Comparison of ENCODE assay signal across 8 cellular contexts in genomic region chr5:151773979-151774378, GRCh38. TPM values are rescaled to one million over a fixed set of nuclear protein-coding genes. Genes with fewer than 3 reads are reported as not detected.
DNase-seq lines count a peak whose midpoint lies in the region; ATAC-seq and TF ChIP-seq lines count a peak whose summit lies in the region.

No MANE protein-coding gene starts in this region.

- peak overlapping the region; percentile 97 for H3K4ac ChIP-seq in trophoblast cell (ENCODE audit: low read depth, low read length)

- H2AK5ac ChIP-seq in trophoblast cell (ENCODE audit: low read length), result no peak overlapping the region

- intact Hi-C loops in PC-9 (cut with micrococcal nuclease; ENCODE audit: unreplicated experiment), result loop anchor here (2.0 to 5.0 kb wide), 4 partner anchors 15 to 697 kb away; partner anchors contain the start of genes GM2A and SLC36A1

- H3K27ac ChIP-seq in PC-9 (no peak overlapping the region), trophoblast cell (ENCODE audit: low read depth, low read length) (no peak overlapping the region)

- H3F3A ChIP-seq in PC-9 (ENCODE audit: insufficient read depth, low read depth), result no peaks in the 10 kb centered on the region; the same call in 1 of the 2 replicates

- CTCF ChIA-PET in PC-9 (lab: Charles Lee), result no interaction called here

- H3K4me1 ChIP-seq in PC-9 (replicated peaks; ENCODE audit: insufficient read depth) (peaks cover 34% of the 10 kb centered on the region), trophoblast cell (ENCODE audit: control insufficient read depth in 1 of 2, insufficient read depth in 2 of 2, low read length in 2 of 2) (peaks cover 9% of the 10 kb centered on the region in 2 experiments)

- H3K9me3 ChIP-seq in PC-9 (ENCODE audit: insufficient read depth, low read depth), result no peaks in the 10 kb centered on the region
- no peaks in the 10 kb centered on the region for H3K9me3 ChIP-seq in trophoblast cell (ENCODE audit: insufficient read depth, low read depth, low read length)

- H2AFZ ChIP-seq in PC-9 (no peak overlapping the region), trophoblast cell (ENCODE audit: insufficient read depth, low read length, poor library complexity) (no peak overlapping the region)

- no peak overlapping the region for H2BK5ac ChIP-seq in trophoblast cell (ENCODE audit: low read depth, low read length, poor library complexity)

- no peaks in the 10 kb centered on the region for H3K9me2 ChIP-seq in PC-9 (ENCODE audit: insufficient read depth)

- no peak overlapping the region for H4K91ac ChIP-seq in trophoblast cell (ENCODE audit: low read depth, low read length)

- peaks cover 35% of the 10 kb centered on the region for H3K36me3 ChIP-seq in PC-9 (ENCODE audit: low read depth)
- H3K36me3 ChIP-seq in trophoblast cell (ENCODE audit: control insufficient read depth in 1 of 2, insufficient read depth in 2 of 2, low read length in 2 of 2), result peaks cover 4 to 8% of the 10 kb centered on the region in 2 experiments

- no peak overlapping the region for H2BK12ac ChIP-seq in trophoblast cell (ENCODE audit: low read length)

- no peak for ATAC-seq in GM21528 (IDR thresholded peaks at IDR 0.05; ENCODE audit: low FRiP score, unreplicated experiment)
- no peak for ATAC-seq in GM18505 (IDR thresholded peaks at IDR 0.05; ENCODE audit: unreplicated experiment)

- H3K4me2 ChIP-seq in PC-9 (peak overlapping the region; percentile 94), trophoblast cell (ENCODE audit: low read length) (peak overlapping the region; percentile 39)

- BruUV-seq in PC-9 (replicated peaks; lab: Mats Ljungman, UMichigan), result no TSS peak

- POLR2A ChIA-PET in PC-9 (lab: Charles Lee; ENCODE audit: unreplicated experiment), result no interaction called here

- H3K27me3 ChIP-seq in PC-9 (ENCODE audit: insufficient read depth, low read depth) (no peaks in the 10 kb centered on the region), trophoblast cell (ENCODE audit: insufficient read depth, low read length) (no peaks in the 10 kb centered on the region)

- H3K9ac ChIP-seq in trophoblast cell (ENCODE audit: low read length), result no peak overlapping the region

- no peak overlapping the region for H4K8ac ChIP-seq in trophoblast cell (ENCODE audit: low read depth, low read length)

- no peak for DNase-seq in PC-9
- peak; percentile 68 to 75 for DNase-seq in erythroblast (lab: John Stamatoyannopoulos, UW)
- peak in 1 of 2 donors; percentile 3 for DNase-seq in trophoblast cell
- no peak for DNase-seq in stimulated activated CD4-positive, alpha-beta T cell treated with anti-CD3 and anti-CD28 coated beads, Interleukin-4, amount 100 ng/mL, for 1 hour
- no peak for DNase-seq in activated gamma-delta T cell (lab: John Stamatoyannopoulos, UW)

- TF ChIP-seq POLR2A in erythroblast (IDR thresholded peaks at IDR 0.05; ENCODE audit: low read length) (no peak), GM18505 (IDR thresholded peaks at IDR 0.05; ENCODE audit: borderline replicate concordance, extremely low read depth, insufficient read depth, insufficient read length) (no peak)

- H3K14ac ChIP-seq in trophoblast cell (ENCODE audit: low read length), result no peak overlapping the region

- peaks cover 68% of the 10 kb centered on the region for H4K20me1 ChIP-seq in PC-9 (ENCODE audit: insufficient read depth)

- H3K23ac ChIP-seq in trophoblast cell (ENCODE audit: low read length), result no peak overlapping the region

- H3K79me2 ChIP-seq in PC-9 (ENCODE audit: low read depth) (peaks cover 81% of the 10 kb centered on the region), trophoblast cell (ENCODE audit: control insufficient read depth, insufficient read depth, low read length, poor library complexity) (peaks cover 31% of the 10 kb centered on the region)

- H3K18ac ChIP-seq in trophoblast cell (ENCODE audit: low read length), result no peak overlapping the region

- no peak for TF ChIP-seq CTCF in PC-9 (conservative IDR thresholded peaks at IDR 0.05)

- peaks cover 17% of the 10 kb centered on the region for H3K79me1 ChIP-seq in trophoblast cell (ENCODE audit: low read length)

- no peak overlapping the region for H4K12ac ChIP-seq in trophoblast cell (ENCODE audit: low read depth, low read length)

- H2BK120ac ChIP-seq in trophoblast cell (ENCODE audit: insufficient read depth, low read length, poor library complexity), result no peak overlapping the region

- WGBS in trophoblast cell (ENCODE audit: extremely low coverage, insufficient coverage, insufficient read length), result no CpG with 5 or more reads among the region's 4 CpGs

- H3K4me3 ChIP-seq in GM08714 (ENCODE audit: low read length), result peak overlapping the region; percentile 86; the same call in 1 of the 2 replicates
- H3K4me3 ChIP-seq in PC-9, result peak overlapping the region; percentile 92
- no peak overlapping the region for H3K4me3 ChIP-seq in trophoblast cell (ENCODE audit: low read depth, low read length)

RNA-seq across cellular contexts. Expression of gene G3BP1, which starts 2.2 kb away (rescaled TPM):
- total RNA-seq in PC-9 (2021), result 203 and 254 TPM in 2 replicates
- 86.3 and 87.7 TPM in 2 replicates for polyA plus RNA-seq in trophoblast cell (2013)

RNA-seq across cellular contexts. Expression of gene ATOX1, which starts 15.5 kb away (rescaled TPM):
- 175 and 201 TPM in 2 replicates for total RNA-seq in PC-9 (2021)
- 225 and 237 TPM in 2 replicates for polyA plus RNA-seq in trophoblast cell (2013)

Comparison
In these comparisons a context has a peak if more than half of its experiments do, and no peak if none do; other contexts are left out.
1. DNase-seq: peak in erythroblast (2 of 2); none in PC-9 (0 of 2), stimulated activated CD4-positive, alpha-beta T cell treated with anti-CD3 and anti-CD28 coated beads, Interleukin-4, amount 100 ng/mL, for 1 hour (single experiment) and activated gamma-delta T cell (single experiment).